In genomic region chr17:43881176-43881575, GRCh38 we compare ENCODE assay signal across 33 cellular contexts. TPM values are rescaled to one million over a fixed set of nuclear protein-coding genes. Genes with fewer than 3 reads are reported as not detected.
"Had no signal": no experiment of that assay in that cellular context is flagged by ENCODE, and none has a peak within 500 bp of the region (broad histone marks: within the 10 kb centered on the region; RNA-seq: fewer than 3 reads in every experiment).

No MANE protein-coding gene starts in this region.

- ATAC-seq: activated CD8-positive, alpha-beta T cell treated with anti-CD3 and anti-CD28 coated beads for 36 hours; activated T-helper 17 cell treated with anti-CD3 and anti-CD28 coated beads, Interleukin-2, amount 50 U/mL, for 72 hours; PC-3 had no signal

- H3K4me3 ChIP-seq: MG63, Peyer's patch had no signal

- H3K27me3 ChIP-seq: brain microvascular endothelial cell, Peyer's patch had no signal

- DNase-seq: activated CD4-positive, alpha-beta T cell treated with anti-CD3 and anti-CD28 coated beads, Interleukin-2, amount 10 ng/mL, durations not matched to agents 24 days and 14 days; activated CD4-positive, alpha-beta T cell treated with anti-CD3 and anti-CD28 coated beads, Interleukin-2, amount 50 U/mL, for 4 hours; activated CD8-positive, alpha-beta T cell treated with anti-CD3 and anti-CD28 coated beads for 36 hours; activated effector memory CD4-positive, alpha-beta T cell treated with anti-CD3 and anti-CD28 coated beads, Interleukin-2, amount 50 U/mL, for 16 hours; activated naive CD4-positive, alpha-beta T cell; activated naive CD4-positive, alpha-beta T cell treated with anti-CD3 and anti-CD28 coated beads, Interleukin-2, amount 50 U/mL, for 16 hours; activated naive CD8-positive, alpha-beta T cell treated with anti-CD3 and anti-CD28 coated beads for 36 hours; activated T-cell treated with anti-CD3 and anti-CD28 coated beads, Interleukin-2, amount 50 U/mL, for 1 hour; activated T-cell treated with anti-CD3 and anti-CD28 coated beads, Interleukin-2, amount 50 U/mL, for 72 hours; amniotic stem cell; brain microvascular endothelial cell; Kasumi-1; KG1; MG63; NCI-H1048; NCI-H1105 treated with DMSO at 0.1 percent for 48 hours; NCI-H1694; NCI-H1930; NCI-H2081 treated with DMSO at 0.1 percent for 48 hours; NCI-H226; NCI-H446 treated with DMSO at 0.1 percent for 48 hours; NCI-H524; NCI-H748 treated with DMSO at 0.1 percent for 48 hours; PC-3; Peyer's patch; Right ventricle myocardium superior; RPMI8226; SW 1271; T1000 had no signal

- H3K9me3 ChIP-seq: MG63, Peyer's patch had no signal

- H3K27ac ChIP-seq: brain microvascular endothelial cell, Peyer's patch had no signal

- H3K36me3 ChIP-seq: brain microvascular endothelial cell, MG63, Peyer's patch had no signal

RNA-seq across cellular contexts. Expression of gene CD300LG, which starts 34.2 kb away (rescaled TPM):
- total RNA-seq: activated CD4-positive, alpha-beta T cell treated with anti-CD3 and anti-CD28 coated beads, Interleukin-2, amount 10 ng/mL, durations not matched to agents 24 days and 14 days; activated CD8-positive, alpha-beta memory T cell treated with anti-CD3 and anti-CD28 coated beads for 36 hours; activated CD8-positive, alpha-beta T cell treated with anti-CD3 and anti-CD28 coated beads for 36 hours; activated naive CD8-positive, alpha-beta T cell treated with anti-CD3 and anti-CD28 coated beads for 36 hours; activated T-cell treated with anti-CD3 and anti-CD28 coated beads, Interleukin-2, amount 50 U/mL, for 72 hours; activated T-helper 17 cell treated with anti-CD3 and anti-CD28 coated beads, Interleukin-2, amount 50 U/mL, for 72 hours; PC-3; T-helper 1 cell treated with Interleukin-12 subunit alpha and Interleukin-12 subunit beta and Interleukin-4 antibody, amounts not matched to agents 30 ng/mL and 1 ng/mL, for 36 hours; T-helper 2 cell treated with Interferon-gamma antibody and Interleukin-4, amounts not matched to agents 100 ng/mL and 5 ng/mL, for 36 hours had no signal

RNA-seq across cellular contexts. Expression of gene MPP3, which starts 48.2 kb away (rescaled TPM):
- total RNA-seq: activated T-cell treated with anti-CD3 and anti-CD28 coated beads, Interleukin-2, amount 50 U/mL, for 72 hours; T-helper 1 cell treated with Interleukin-12 subunit alpha and Interleukin-12 subunit beta and Interleukin-4 antibody, amounts not matched to agents 30 ng/mL and 1 ng/mL, for 36 hours; T-helper 2 cell treated with Interferon-gamma antibody and Interleukin-4, amounts not matched to agents 100 ng/mL and 5 ng/mL, for 36 hours had no signal
